In genomic region chr2:55236992-55237543, GRCh38 we compare ENCODE assay signal across 28 cellular contexts. TPM values are rescaled to one million over a fixed set of nuclear protein-coding genes. Genes with fewer than 3 reads are reported as not detected.
DNase-seq lines count a peak whose midpoint lies in the region; ATAC-seq and TF ChIP-seq lines count a peak whose summit lies in the region.
"Had no signal": no experiment of that assay in that cellular context is flagged by ENCODE, and none has a peak within 500 bp of the region (broad histone marks: within the 10 kb centered on the region; RNA-seq: fewer than 3 reads in every experiment).

No MANE protein-coding gene starts in this region.

- no peak for TF ChIP-seq RAD21 in HCT116 (IDR thresholded peaks at IDR 0.05; ENCODE audit: low read depth)

- CTCF ChIA-PET in HCT116 (lab: Charles Lee): no interaction called here

- no peaks in the 10 kb centered on the region for H3K9me2 ChIP-seq in HCT116 (ENCODE audit: insufficient read depth)

- H3K4me1 Mint-ChIP-seq in activated naive CD8-positive, alpha-beta T cell (ENCODE audit: low read depth): peaks cover 33% of the 10 kb centered on the region
- H3K4me1 Mint-ChIP-seq in activated naive CD8-positive, alpha-beta T cell treated with anti-CD3 and anti-CD28 coated beads, Interleukin-2, amount 50 U/mL, for 24 hours: peaks cover 26% of the 10 kb centered on the region

- peaks cover 26% of the 10 kb centered on the region for H3K36me3 Mint-ChIP-seq in activated naive CD8-positive, alpha-beta T cell
- H3K36me3 Mint-ChIP-seq in activated naive CD8-positive, alpha-beta T cell treated with anti-CD3 and anti-CD28 coated beads, Interleukin-2, amount 50 U/mL, for 24 hours (ENCODE audit: low read depth): peaks cover 68% of the 10 kb centered on the region

- peaks cover 32 to 47% of the 10 kb centered on the region in 2 experiments for H3K36me3 ChIP-seq in HCT116 (ENCODE audit: control insufficient read depth in 1 of 2, insufficient read depth in 2 of 2, low read length in 2 of 2)
- peaks cover 50% of the 10 kb centered on the region for H3K36me3 ChIP-seq in SK-N-MC (ENCODE audit: insufficient read depth, low read length)
- H3K36me3 ChIP-seq in osteoblast (ENCODE audit: insufficient read depth, low read length): peaks cover 50% of the 10 kb centered on the region
- H3K36me3 ChIP-seq: uterus had no signal

- H4K20me1 ChIP-seq in HCT116 (ENCODE audit: insufficient read depth): peaks cover 10% of the 10 kb centered on the region; the same call in 1 of the 2 replicates
- peaks cover 21% of the 10 kb centered on the region for H4K20me1 ChIP-seq in osteoblast (ENCODE audit: insufficient read depth, low read length)

- H3K27me3 ChIP-seq in HCT116 (ENCODE audit: insufficient read depth, low read length) (no peaks in the 10 kb centered on the region), osteoblast (ENCODE audit: insufficient read depth, low read length) (no peaks in the 10 kb centered on the region)
- H3K27me3 ChIP-seq: esophagus muscularis mucosa, gastrocnemius medialis, Peyer's patch, SJCRH30, uterus had no signal

- POLR2A ChIA-PET in HCT116 (lab: Charles Lee): interaction anchor here (0.6 to 1.3 kb wide), 2 partner anchors 18 to 24 kb away, joined by 3 read pairs; no protein-coding TSS in a partner anchor

- intact Hi-C loops in HCT116 (cut with micrococcal nuclease): no loop called here

- no peak for ATAC-seq in activated naive CD8-positive, alpha-beta T cell treated with anti-CD3 and anti-CD28 coated beads, Interleukin-2, amount 50 U/mL, for 24 hours
- ATAC-seq in HCT116 (no peak), HG03342 (IDR thresholded peaks at IDR 0.05; ENCODE audit: unreplicated experiment) (no peak)
- ATAC-seq: gastrocnemius medialis; mucosa of descending colon; stimulated activated naive B cell treated with anti-CD40 and anti-IgM and Interleukin-4, amounts not matched to agents 10 μg/mL and 1 μg/mL and 100 μg/mL, for 72 hours had no signal

- H2AFZ ChIP-seq in HCT116 (ENCODE audit: low read depth, low read length, poor library complexity, severe bottlenecking) (no peak overlapping the region), osteoblast (ENCODE audit: low read length) (no peak overlapping the region)

- no peak for TF ChIP-seq CTCF in HCT116 (IDR thresholded peaks at IDR 0.05 in 2 of 3, conservative IDR thresholded peaks at IDR 0.05 in 1 of 3; ENCODE audit: borderline replicate concordance in 1 of 3, insufficient read depth in 1 of 3, low read depth in 2 of 3, low read length in 2 of 3)
- no peak for TF ChIP-seq CTCF in osteoblast (IDR thresholded peaks at IDR 0.05; ENCODE audit: extremely low read depth, low read depth, low read length)

- peak overlapping the region; percentile 75 for H3K27ac Mint-ChIP-seq in activated naive CD8-positive, alpha-beta T cell
- H3K27ac Mint-ChIP-seq in activated naive CD8-positive, alpha-beta T cell treated with anti-CD3 and anti-CD28 coated beads, Interleukin-2, amount 50 U/mL, for 24 hours: no peak overlapping the region
- H3K27ac Mint-ChIP-seq: activated B cell treated with CpG ODN at 0.5 μM for 24 hours, CD14-positive monocyte, progenitor cell of endocrine pancreas had no signal

- H3K79me2 ChIP-seq in HCT116 (ENCODE audit: insufficient read depth, low read length) (peaks cover 40% of the 10 kb centered on the region), osteoblast (ENCODE audit: insufficient read depth, low read length) (peaks cover 30% of the 10 kb centered on the region)

- H3K9ac ChIP-seq in HCT116 (ENCODE audit: low read length) (no peak overlapping the region), SK-N-MC (ENCODE audit: insufficient read length) (no peak overlapping the region)

- no peak for DNase-seq in activated naive CD8-positive, alpha-beta T cell treated with anti-CD3 and anti-CD28 coated beads, Interleukin-2, amount 50 U/mL, for 24 hours
- DNase-seq in HCT116 (ENCODE audit: low read depth, low spot score) (no peak), SK-N-MC (ENCODE audit: low read depth, low spot score) (no peak), osteoblast (ENCODE audit: insufficient read length, low spot score, missing footprints) (no peak), G401 (ENCODE audit: low spot score) (no peak), OCI-M1 (lab: John Stamatoyannopoulos, UW) (no peak)
- DNase-seq: activated B cell treated with CpG ODN at 0.5 μM for 24 hours; activated CD4-positive, alpha-beta T cell treated with anti-CD3 and anti-CD28 coated beads, Interleukin-2, amount 50 U/mL, for 48 hours; activated gamma-delta T cell; effector memory CD4-positive, alpha-beta T cell; gastrocnemius medialis; GDM1; islet precursor cell; mucosa of descending colon; NCI-H1694 treated with DMSO at 0.1 percent for 48 hours; NCI-H226; NCI-H774; Peyer's patch; SJCRH30; stimulated activated CD4-positive, alpha-beta T cell treated with anti-CD3 and anti-CD28 coated beads, Interleukin-2, amount 100 ng/mL, for 24 hours; stimulated activated naive B cell treated with anti-CD40 and anti-IgM and Interleukin-4, amounts not matched to agents 10 μg/mL and 1 μg/mL and 100 μg/mL, for 72 hours; uterus had no signal

- in situ Hi-C loops in G401 (cut with HindIII; ENCODE audit: low sequenced_read_pairs): no loop called here

- no peak overlapping the region for H3K4me3 Mint-ChIP-seq in activated naive CD8-positive, alpha-beta T cell
- H3K4me3 Mint-ChIP-seq in activated naive CD8-positive, alpha-beta T cell treated with anti-CD3 and anti-CD28 coated beads, Interleukin-2, amount 50 U/mL, for 24 hours: no peak overlapping the region
- H3K4me3 Mint-ChIP-seq: activated B cell treated with CpG ODN at 0.5 μM for 24 hours; CD14-positive monocyte; stimulated activated naive B cell treated with anti-CD40 and anti-IgM and Interleukin-4, amounts not matched to agents 10 μg/mL and 1 μg/mL and 100 μg/mL, for 72 hours had no signal

- no peak overlapping the region for H3K4me3 ChIP-seq in HCT116 (replicated peaks in 1 of 2; ENCODE audit: low read depth in 1 of 2, low read length in 2 of 2)
- H3K4me3 ChIP-seq in SK-N-MC: no peak overlapping the region
- no peak overlapping the region for H3K4me3 ChIP-seq in osteoblast (ENCODE audit: insufficient read depth, low read length)
- H3K4me3 ChIP-seq: esophagus muscularis mucosa, gastrocnemius medialis, mucosa of descending colon, Peyer's patch, SJCRH30, uterus had no signal

- H3K9me3 ChIP-seq in HCT116 (ENCODE audit: control insufficient read depth in 1 of 2, insufficient read depth in 1 of 2, low read depth in 1 of 2, low read length in 2 of 2) (no peaks in the 10 kb centered on the region), SK-N-MC (ENCODE audit: low read depth, low read length) (no peaks in the 10 kb centered on the region), osteoblast (ENCODE audit: low read depth, low read length) (no peaks in the 10 kb centered on the region)
- H3K9me3 ChIP-seq: esophagus muscularis mucosa, gastrocnemius medialis, mucosa of descending colon, Peyer's patch, SJCRH30, uterus had no signal

- no peaks in the 10 kb centered on the region for H3K9me3 Mint-ChIP-seq in activated naive CD8-positive, alpha-beta T cell (ENCODE audit: low read depth)
- no peaks in the 10 kb centered on the region for H3K9me3 Mint-ChIP-seq in activated naive CD8-positive, alpha-beta T cell treated with anti-CD3 and anti-CD28 coated beads, Interleukin-2, amount 50 U/mL, for 24 hours
- H3K9me3 Mint-ChIP-seq: activated B cell treated with CpG ODN at 0.5 μM for 24 hours; CD14-positive monocyte; neural crest cell; stimulated activated naive B cell treated with anti-CD40 and anti-IgM and Interleukin-4, amounts not matched to agents 10 μg/mL and 1 μg/mL and 100 μg/mL, for 72 hours had no signal

- no peaks in the 10 kb centered on the region for H3K27me3 Mint-ChIP-seq in activated naive CD8-positive, alpha-beta T cell
- no peaks in the 10 kb centered on the region for H3K27me3 Mint-ChIP-seq in activated naive CD8-positive, alpha-beta T cell treated with anti-CD3 and anti-CD28 coated beads, Interleukin-2, amount 50 U/mL, for 24 hours
- H3K27me3 Mint-ChIP-seq: activated B cell treated with CpG ODN at 0.5 μM for 24 hours; progenitor cell of endocrine pancreas; stimulated activated naive B cell treated with anti-CD40 and anti-IgM and Interleukin-4, amounts not matched to agents 10 μg/mL and 1 μg/mL and 100 μg/mL, for 72 hours had no signal

- RAD21 ChIA-PET in HCT116 (lab: Charles Lee; ENCODE audit: low non-redundant PET in 1 of 2, low total read pairs in 2 of 2, uncharacterized antibody in 2 of 2, unreplicated experiment in 2 of 2): no interaction called here

- no peak overlapping the region; the same call in 1 of the 2 replicates for H3K27ac ChIP-seq in HCT116 (ENCODE audit: low read depth, low read length)
- peak overlapping the region; percentile 69 for H3K27ac ChIP-seq in SK-N-MC
- H3K27ac ChIP-seq in osteoblast (ENCODE audit: low read depth, low read length): peak overlapping the region; percentile 22
- H3K27ac ChIP-seq: esophagus muscularis mucosa, gastrocnemius medialis, Peyer's patch, SJCRH30, uterus had no signal

- H3K4me1 ChIP-seq in HCT116 (ENCODE audit: control insufficient read depth in 1 of 2, insufficient read depth in 2 of 2, low read length in 2 of 2): peaks cover 3 to 6% of the 10 kb centered on the region in 2 experiments; a peak in 3 of 4 replicates
- peaks cover 25% of the 10 kb centered on the region for H3K4me1 ChIP-seq in osteoblast (ENCODE audit: insufficient read depth, low read length)
- H3K4me1 ChIP-seq: SJCRH30 had no signal

- H3K4me2 ChIP-seq in HCT116 (ENCODE audit: low read length): no peak overlapping the region
- H3K4me2 ChIP-seq in osteoblast (ENCODE audit: insufficient read depth, low read length): no peak overlapping the region

- BruUV-seq in HCT116 (replicated peaks; lab: Mats Ljungman, UMichigan): no TSS peak

- no peak for TF ChIP-seq POLR2A in HCT116 (IDR thresholded peaks at IDR 0.05; ENCODE audit: borderline replicate concordance, extremely low read depth, insufficient read depth, insufficient read length)

TF ChIP-seq in HCT116, 20 proteins besides CTCF, POLR2A, EP300 and RAD21 (continues in another document):
- TF ChIP-seq JUND (IDR thresholded peaks at IDR 0.05) (0 out of 2 replicates have a peak, but pooled peaks have one; percentile 8), ATF3 (IDR thresholded peaks at IDR 0.05) (no peak)

RNA-seq across cellular contexts. Expression of gene RPS27A, which starts 4.6 kb away (rescaled TPM):
- total RNA-seq in HCT116 (2021; ENCODE audit: unreplicated experiment) (1,291 TPM), osteoblast (641 and 683 TPM in 2 replicates)
- polyA plus RNA-seq in HCT116 (2012): 2,139 and 2,335 TPM in 2 replicates
- 2,194 and 2,483 TPM in 2 replicates for total RNA-seq in G401 (2014; rRNA removed; shearing (Covaris generic))

RNA-seq across cellular contexts. Expression of gene CLHC1, which starts 5.0 kb away (rescaled TPM):
- 11.1 TPM for total RNA-seq in HCT116 (2021; ENCODE audit: unreplicated experiment)
- 4.6 and 4.9 TPM in 2 replicates for polyA plus RNA-seq in HCT116 (2012)
- 13.6 and 14.5 TPM in 2 replicates for total RNA-seq in osteoblast
- total RNA-seq in G401 (2014; rRNA removed; shearing (Covaris generic)): 0.62 and 6.6 TPM in 2 replicates

RNA-seq across cellular contexts. Expression of gene MTIF2, which starts 32.0 kb away (rescaled TPM):
- total RNA-seq in HCT116 (2021; ENCODE audit: unreplicated experiment) (49.8 TPM), osteoblast (45.6 and 51.9 TPM in 2 replicates)
- polyA plus RNA-seq in HCT116 (2012): 21.0 and 29.8 TPM in 2 replicates
- total RNA-seq in G401 (2014; rRNA removed; shearing (Covaris generic)): 41.2 and 47.9 TPM in 2 replicates
